Comparison of ENCODE assay signal across 17 cellular contexts in genomic region chr6:112694986-112695385, GRCh38.
DNase-seq lines count a peak whose midpoint lies in the region; ATAC-seq and TF ChIP-seq lines count a peak whose summit lies in the region.
"Had no signal": no experiment of that assay in that cellular context is flagged by ENCODE, and none has a peak within 500 bp of the region (broad histone marks: within the 10 kb centered on the region; RNA-seq: fewer than 3 reads in every experiment).

No MANE protein-coding gene starts in this region.

- no peak for ATAC-seq in heart left ventricle
- ATAC-seq: HepG2 had no signal

- peaks cover 50% of the 10 kb centered on the region for H3K4me1 Mint-ChIP-seq in nephron progenitor cell
- H3K4me1 Mint-ChIP-seq: H9 had no signal

- no peaks in the 10 kb centered on the region for H3K27me3 Mint-ChIP-seq in nephron progenitor cell (ENCODE audit: low read depth, poor library complexity)

- H3K27ac Mint-ChIP-seq in nephron progenitor cell: peak overlapping the region; percentile 84
- H3K27ac Mint-ChIP-seq: H9 had no signal

- 62 to 71% (median 69%) methylated on average over 2 of the region's 2 CpGs for WGBS in heart left ventricle, 4 donors

- intact Hi-C loops in heart left ventricle (cut with DNase I): no loop called here

- TF ChIP-seq POLR2A in heart left ventricle (IDR thresholded peaks at IDR 0.05): no peak

- H3K27me3 ChIP-seq in heart left ventricle: no peaks in the 10 kb centered on the region

- H3K27ac ChIP-seq in heart left ventricle: no peak overlapping the region
- H3K27ac ChIP-seq: KMS-11 had no signal

- H3K4me3 Mint-ChIP-seq in nephron progenitor cell: no peak overlapping the region
- H3K4me3 Mint-ChIP-seq: H9 had no signal

- DNase-seq in DMS153 (lab: John Stamatoyannopoulos, UW): peak; percentile 74
- DNase-seq in NCI-H2227 (lab: John Stamatoyannopoulos, UW; ENCODE audit: unreplicated experiment): peak; percentile 28
- DNase-seq in SHP77 treated with DMSO at 0.1 percent for 48 hours (lab: John Stamatoyannopoulos, UW): peak; percentile 57
- DNase-seq in nephron progenitor cell: no peak
- DNase-seq in islet precursor cell: no peak
- no peak for DNase-seq in stimulated activated CD8-positive, alpha-beta memory T cell treated with anti-CD3 and anti-CD28 coated beads, Interleukin-4, amount 100 ng/mL, for 48 hours
- DNase-seq in NCI-H2029 (lab: John Stamatoyannopoulos, UW): no peak
- no peak for DNase-seq in heart left ventricle
- DNase-seq: 8988T, C1 segment of cervical spinal cord, H9, MM.1S, NCI-H2029 treated with DMSO at 0.1 percent for 48 hours, NCI-H82, RPMI8226 had no signal

- peaks cover 0 to 16% (median 0%) of the 10 kb centered on the region in 12 donors for H3K4me1 ChIP-seq in heart left ventricle

- H3K36me3 ChIP-seq in heart left ventricle: no peaks in the 10 kb centered on the region

- TF ChIP-seq CTCF in nephron progenitor cell (IDR thresholded peaks at IDR 0.05) (no peak), heart left ventricle (IDR thresholded peaks at IDR 0.05) (no peak)

- peaks cover 5% of the 10 kb centered on the region for H3K9me3 Mint-ChIP-seq in nephron progenitor cell
- H3K9me3 Mint-ChIP-seq: H9 had no signal

- H3K36me3 Mint-ChIP-seq in nephron progenitor cell (ENCODE audit: low read depth): peaks cover 5% of the 10 kb centered on the region

- H3K9me3 ChIP-seq in heart left ventricle: no peaks in the 10 kb centered on the region

- no peak overlapping the region for H3K4me3 ChIP-seq in heart left ventricle

Comparison
In these comparisons a context has a peak if more than half of its experiments do, and no peak if none do; other contexts are left out.
1. DNase-seq: peak in DMS153 (single experiment), NCI-H2227 (single experiment) and SHP77 treated with DMSO at 0.1 percent for 48 hours (single experiment); none in nephron progenitor cell (single experiment), islet precursor cell (single experiment), stimulated activated CD8-positive, alpha-beta memory T cell treated with anti-CD3 and anti-CD28 coated beads, Interleukin-4, amount 100 ng/mL, for 48 hours (single experiment), NCI-H2029 (single experiment) and heart left ventricle (0 of 5).